In genomic region chr5:95620030-95620869, GRCh38 we compare ENCODE assay signal across 8 cellular contexts. TPM values are rescaled to one million over a fixed set of nuclear protein-coding genes. Genes with fewer than 3 reads are reported as not detected.
A peak's percentile ranks its signal among the peaks of the same experiment; 100 is the strongest.
DNase-seq lines count a peak whose midpoint lies in the region; ATAC-seq, FAIRE-seq and TF ChIP-seq lines count a peak whose summit lies in the region.

TSS of gene GPR150 (plus strand) at chr5:95620087. CDS start at chr5:95620276, 189 bp downstream.

- TF ChIP-seq CTCF in D721Med (IDR thresholded peaks at IDR 0.05; ENCODE audit: insufficient read depth, missing control alignments) (no peak), smooth muscle cell (IDR thresholded peaks at IDR 0.05; ENCODE audit: borderline replicate concordance, insufficient read depth, poor library complexity, severe bottlenecking) (no peak)

- whole genome bisulfite sequencing in smooth muscle cell (ENCODE audit: low lambda C conversion rate), result 2% methylated on average over 50 of the region's 85 CpGs

- no peak within 1 kb of the TSS for H3K9ac ChIP-seq in smooth muscle cell (ENCODE audit: low read depth)

- no peak for FAIRE-seq in D721Med (lab: Jason Lieb, UNC)

- peaks cover 36% of the 10 kb centered on the region for H3K27me3 ChIP-seq in smooth muscle cell (ENCODE audit: low read depth)

- H3K36me3 ChIP-seq in smooth muscle cell (ENCODE audit: low read depth), result no peaks in the 10 kb centered on the region

- peak within 1 kb of the TSS; percentile 96 for H2AFZ ChIP-seq in smooth muscle cell (ENCODE audit: low read depth)

- no peak within 1 kb of the TSS for H3K27ac ChIP-seq in smooth muscle cell (ENCODE audit: low read depth)

- peaks cover 2% of the 10 kb centered on the region for H3K9me3 ChIP-seq in iPS-18c (ENCODE audit: control insufficient read depth, insufficient read depth, low read length)
- no peaks in the 10 kb centered on the region for H3K9me3 ChIP-seq in smooth muscle cell (replicated peaks; ENCODE audit: low read depth)

- no peaks in the 10 kb centered on the region for H3K79me2 ChIP-seq in smooth muscle cell (ENCODE audit: low read depth)

- ATAC-seq in GM19397 (IDR thresholded peaks at IDR 0.05; ENCODE audit: unreplicated experiment) (peak; percentile 73), HG03558 (IDR thresholded peaks at IDR 0.05; ENCODE audit: extremely low read depth, unreplicated experiment) (peak; percentile 31)

- peaks cover 22% of the 10 kb centered on the region for H3K4me1 ChIP-seq in smooth muscle cell (ENCODE audit: low read depth)

- DNase-seq in D721Med (ENCODE audit: insufficient read length, low spot score), result peak; percentile 20
- peak; percentile 76 for DNase-seq in SW480 (ENCODE audit: low spot score)
- DNase-seq in amniotic epithelial cell (ENCODE audit: low read depth), result peak; percentile 39
- no peak for DNase-seq in smooth muscle cell (lab: John Stamatoyannopoulos, UW; ENCODE audit: unreplicated experiment)
- DNase-seq in DMS114 treated with DMSO at 0.1 percent for 48 hours (lab: John Stamatoyannopoulos, UW; ENCODE audit: unreplicated experiment), result no peak

- H3K4me3 ChIP-seq in iPS-18c (ENCODE audit: insufficient read depth, low read depth, low read length) (peak within 1 kb of the TSS; percentile 57), smooth muscle cell (peak within 1 kb of the TSS; percentile 59)

- no peaks in the 10 kb centered on the region for H4K20me1 ChIP-seq in smooth muscle cell (ENCODE audit: low read depth)

- H3F3A ChIP-seq in smooth muscle cell (ENCODE audit: low read depth), result no peaks in the 10 kb centered on the region

- peak within 1 kb of the TSS; percentile 96 for H3K4me2 ChIP-seq in smooth muscle cell

RNA-seq across cellular contexts. Expression of gene GPR150, which starts in this region (rescaled TPM):
- 0.04 TPM in 1 of 2 replicates, not detected in the other for total RNA-seq in smooth muscle cell
- 0.13 and 0.77 TPM in 2 replicates for polyA plus RNA-seq in smooth muscle cell

Comparison
In these comparisons a context has a peak if more than half of its experiments do, and no peak if none do; other contexts are left out.
1. DNase-seq: peak in D721Med (single experiment), SW480 (single experiment) and amniotic epithelial cell (single experiment); none in smooth muscle cell (single experiment) and DMS114 treated with DMSO at 0.1 percent for 48 hours (single experiment).